ENCODE assay signal across 15 cellular contexts in the genomic region with DNA sequence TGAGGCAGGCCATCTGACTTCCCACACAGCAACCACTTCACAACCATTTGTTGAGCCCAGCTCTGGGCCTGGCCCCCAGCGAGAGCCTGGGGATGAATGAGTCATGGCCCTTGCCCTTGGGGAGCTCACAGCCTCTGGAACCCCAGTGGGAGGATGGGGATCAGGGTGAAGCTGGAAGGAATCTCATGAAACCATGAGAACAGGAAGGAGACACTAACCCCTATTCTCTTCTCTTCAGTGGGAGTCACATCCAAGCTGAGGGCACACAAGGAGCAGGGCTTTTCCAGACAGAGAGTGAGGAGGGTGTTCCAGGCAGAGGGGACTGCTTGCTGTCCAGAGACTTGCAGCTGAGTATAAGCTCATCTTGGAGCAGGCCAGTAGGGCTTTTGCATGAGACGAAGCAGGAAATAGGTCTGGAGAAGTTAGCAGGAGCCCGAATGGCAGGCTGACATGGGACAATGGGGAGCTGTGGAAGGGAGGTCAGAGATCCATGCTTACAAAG. TPM values are rescaled to one million over a fixed set of nuclear protein-coding genes. Genes with fewer than 3 reads are reported as not detected.
DNase-seq lines count a peak whose midpoint lies in the region; FAIRE-seq and TF ChIP-seq lines count a peak whose summit lies in the region.
"Had no signal": no experiment of that assay in that cellular context is flagged by ENCODE, and none has a peak within 500 bp of the region (broad histone marks: within the 10 kb centered on the region; RNA-seq: fewer than 3 reads in every experiment).

No MANE protein-coding gene starts in this region.

- no TSS peak for BruUV-seq in endothelial cell of umbilical vein (replicated peaks; lab: Mats Ljungman, UMichigan)

- dilution Hi-C loops in endothelial cell of umbilical vein (cut with MboI; ENCODE audit: extremely low pct_ligation_motif_present, low sequenced_read_pairs): no loop called here

- POLR2A ChIA-PET in HEK293 (lab: Yijun Ruan, JAX): interaction anchor here (0.6 to 2.2 kb wide), 4 partner anchors 10 to 1579 kb away, joined by 3 to 8 read pairs (median 6); no protein-coding TSS in a partner anchor
- POLR2A ChIA-PET in endothelial cell of umbilical vein (lab: Charles Lee): no interaction called here

- H3K27ac ChIP-seq in HEK293 (ENCODE audit: extremely low read depth, low read depth, low read length) (no peak overlapping the region), endothelial cell of umbilical vein (ENCODE audit: insufficient read depth, low read depth, low read length) (peak overlapping the region; percentile 57), sigmoid colon (peak overlapping the region in 1 of 4 donors; percentile 20)
- H3K27ac ChIP-seq: epithelial cell of prostate had no signal

- H3K36me3 ChIP-seq in HEK293 (ENCODE audit: control insufficient read depth in 2 of 2, insufficient read depth in 1 of 2, low read length in 2 of 2) (no peaks in the 10 kb centered on the region), endothelial cell of umbilical vein (ENCODE audit: control insufficient read depth in 2 of 2, extremely low read depth in 1 of 2, insufficient read depth in 2 of 2, low read length in 2 of 2) (no peaks in the 10 kb centered on the region), sigmoid colon (no peaks in the 10 kb centered on the region)
- H3K36me3 ChIP-seq: thyroid gland had no signal

- TF ChIP-seq POLR2A in endothelial cell of umbilical vein (IDR thresholded peaks at IDR 0.05; ENCODE audit: low read depth, low read length) (no peak), sigmoid colon (IDR thresholded peaks at IDR 0.05) (no peak)

- H3K79me2 ChIP-seq in endothelial cell of umbilical vein (ENCODE audit: control insufficient read depth, insufficient read depth, low read length): no peaks in the 10 kb centered on the region

- TF ChIP-seq EP300 in sigmoid colon (IDR thresholded peaks at IDR 0.05): no peak

- H3K9me3 ChIP-seq in HEK293 (ENCODE audit: control insufficient read depth, insufficient read depth, low read depth, low read length) (no peaks in the 10 kb centered on the region), endothelial cell of umbilical vein (replicated peaks; ENCODE audit: control insufficient read depth, insufficient read depth, low read length) (no peaks in the 10 kb centered on the region), sigmoid colon (no peaks in the 10 kb centered on the region)
- H3K9me3 ChIP-seq: thyroid gland had no signal

- no peak overlapping the region for H3K4me2 ChIP-seq in endothelial cell of umbilical vein (ENCODE audit: insufficient read depth, low read length)

- H3K4me3 ChIP-seq in HEK293 (ENCODE audit: low read depth, low read length) (no peak overlapping the region), endothelial cell of umbilical vein (replicated peaks in 1 of 3; ENCODE audit: insufficient read depth in 1 of 3, low read depth in 1 of 3, low read length in 3 of 3) (no peak overlapping the region), sigmoid colon (no peak overlapping the region)
- H3K4me3 ChIP-seq: GM12878, thyroid gland had no signal

- H3K27me3 ChIP-seq in endothelial cell of umbilical vein (ENCODE audit: control insufficient read depth in 2 of 2, insufficient read depth in 2 of 2, low read length in 2 of 2) (no peaks in the 10 kb centered on the region), sigmoid colon (peaks cover 0 to 4% (median 0%) of the 10 kb centered on the region in 3 donors)
- H3K27me3 ChIP-seq: thyroid gland had no signal

- H3K9me1 ChIP-seq in endothelial cell of umbilical vein (replicated peaks; ENCODE audit: control insufficient read depth, extremely low read depth, insufficient read depth, low read length): no peaks in the 10 kb centered on the region

- H4K20me1 ChIP-seq in endothelial cell of umbilical vein (replicated peaks; ENCODE audit: control insufficient read depth, extremely low read depth, insufficient read depth, low read length): no peaks in the 10 kb centered on the region

- H3K9ac ChIP-seq in endothelial cell of umbilical vein (replicated peaks; ENCODE audit: extremely low read depth, insufficient read depth, low read length): no peak overlapping the region

- no peak for TF ChIP-seq CTCF in HEK293 (tag by site-specific recombination; IDR thresholded peaks at IDR 0.05)
- no peak for TF ChIP-seq CTCF in endothelial cell of umbilical vein (IDR thresholded peaks at IDR 0.05; ENCODE audit: extremely low read depth in 1 of 2, insufficient read depth in 1 of 2, low read depth in 1 of 2, low read length in 2 of 2)
- TF ChIP-seq CTCF in sigmoid colon (IDR thresholded peaks at IDR 0.05): no peak

- CTCF ChIA-PET in HEK293 (lab: Yijun Ruan, JAX) (interaction anchor here (0.8 to 8.4 kb wide), 7 partner anchors 9 to 193 kb away, joined by 3 to 87 read pairs (median 7); a partner anchor contains a TSS), endothelial cell of umbilical vein (lab: Charles Lee) (interaction anchor here (0.6 to 25.3 kb wide), 3 partner anchors 12 to 253 kb away, joined by 3 to 619 read pairs (median 82); a partner anchor contains a TSS)

- H2AFZ ChIP-seq in endothelial cell of umbilical vein (ENCODE audit: low read depth, low read length): no peak overlapping the region

- no peaks in the 10 kb centered on the region for H3K4me1 ChIP-seq in HEK293 (ENCODE audit: control insufficient read depth, insufficient read depth, low read length)
- H3K4me1 ChIP-seq in endothelial cell of umbilical vein (ENCODE audit: control insufficient read depth, extremely low read depth, insufficient read depth, low read length): peaks cover 53% of the 10 kb centered on the region
- peaks cover 0 to 17% (median 12%) of the 10 kb centered on the region in 4 donors for H3K4me1 ChIP-seq in sigmoid colon

- 59 to 62% methylated on average over 3 of the region's 3 CpGs for WGBS in sigmoid colon, 2 donors

- intact Hi-C loops in endothelial cell of umbilical vein (cut with micrococcal nuclease): loop anchor here (1.0 kb wide), 1 partner anchor 15 kb away; no protein-coding TSS in a partner anchor
- intact Hi-C loops in sigmoid colon (cut with DNase I): no loop called here

- DNase-seq in RPMI7951 (ENCODE audit: low read depth): peak; percentile 82
- peak; percentile 58 for DNase-seq in endothelial cell of umbilical vein (ENCODE audit: low read depth, low spot score)
- DNase-seq in sigmoid colon: peak; percentile 52
- DNase-seq in NCI-H1694 treated with DMSO at 0.1 percent for 48 hours (lab: John Stamatoyannopoulos, UW): no peak
- DNase-seq in AML-193 (lab: John Stamatoyannopoulos, UW): no peak
- DNase-seq in NCI-H1092 treated with DMSO at 0.1 percent for 48 hours (lab: John Stamatoyannopoulos, UW): no peak
- no peak for DNase-seq in NCI-H1694 (lab: John Stamatoyannopoulos, UW)
- DNase-seq: NCI-H1092, NCI-H510A treated with DMSO at 0.1 percent for 48 hours, SIG-M5, small intestine had no signal

- peak; percentile 73 for FAIRE-seq in endothelial cell of umbilical vein (lab: Jason Lieb, UNC)
- FAIRE-seq: GM12878, small intestine had no signal

RNA-seq across cellular contexts. Expression of a gene that starts 7.5 kb away (rescaled TPM):
- total RNA-seq in RPMI7951 (2014; rRNA removed; shearing (Covaris generic)): 0.24 and 0.39 TPM in 2 replicates
- total RNA-seq in endothelial cell of umbilical vein (not detected in 2 replicates), sigmoid colon (not detected)
- polyA plus RNA-seq in endothelial cell of umbilical vein (0.81 and 0.84 TPM in 2 replicates), sigmoid colon (under 1 TPM in 2 of 3 donors, not detected in 1; 0.60 to 0.66 TPM)
- polyA plus RNA-seq in endothelial cell of umbilical vein (2011; cell fraction: cytosol; rRNA removed): 0.35 and 0.56 TPM in 2 replicates
- 0.14 and 0.41 TPM in 2 replicates for polyA plus RNA-seq in endothelial cell of umbilical vein (2011; cell fraction: nucleus; rRNA removed)
- 0.13 and 0.26 TPM in 2 replicates for polyA plus RNA-seq in endothelial cell of umbilical vein (2012)
- 0.22 TPM in 1 of 2 replicates, not detected in the other for polyA minus RNA-seq in endothelial cell of umbilical vein
- not detected for polyA minus RNA-seq in endothelial cell of umbilical vein (2011; cell fraction: cytosol; rRNA and poly(A)+ RNA removed)
- 0.87 and 0.96 TPM in 2 replicates for polyA minus RNA-seq in endothelial cell of umbilical vein (2011; cell fraction: nucleus; rRNA and poly(A)+ RNA removed)
- total RNA-seq: GM12878 had no signal
- polyA plus RNA-seq: GM12878 had no signal

RNA-seq across cellular contexts. Expression of a gene that starts 18.8 kb away (rescaled TPM):
- 0.36 and 0.59 TPM in 2 replicates for total RNA-seq in RPMI7951 (2014; rRNA removed; shearing (Covaris generic))
- total RNA-seq in endothelial cell of umbilical vein: 2.7 and 3.2 TPM in 2 replicates
- 2.6 and 3.7 TPM in 2 replicates for polyA plus RNA-seq in endothelial cell of umbilical vein
- polyA plus RNA-seq in endothelial cell of umbilical vein (2011; cell fraction: cytosol; rRNA removed): 2.3 and 2.8 TPM in 2 replicates
- polyA plus RNA-seq in endothelial cell of umbilical vein (2011; cell fraction: nucleus; rRNA removed): 3.6 and 4.3 TPM in 2 replicates
- 1.5 and 1.6 TPM in 2 replicates for polyA plus RNA-seq in endothelial cell of umbilical vein (2012)
- polyA minus RNA-seq in endothelial cell of umbilical vein: 1.7 and 1.9 TPM in 2 replicates
- polyA minus RNA-seq in endothelial cell of umbilical vein (2011; cell fraction: cytosol; rRNA and poly(A)+ RNA removed): not detected
- 1.5 and 1.6 TPM in 2 replicates for polyA minus RNA-seq in endothelial cell of umbilical vein (2011; cell fraction: nucleus; rRNA and poly(A)+ RNA removed)
- total RNA-seq in sigmoid colon: under 1 TPM in 2 of 4 donors, not detected in 2; 0.16 to 0.81 TPM
- under 1 TPM in 1 of 3 donors, not detected in 2; 0.39 TPM for polyA plus RNA-seq in sigmoid colon

RNA-seq across cellular contexts. Expression of a gene that starts 32.4 kb away (rescaled TPM):
- not detected in 2 replicates for total RNA-seq in RPMI7951 (2014; rRNA removed; shearing (Covaris generic))
- 0.62 TPM in 1 of 2 replicates, not detected in the other for total RNA-seq in endothelial cell of umbilical vein
- polyA plus RNA-seq in endothelial cell of umbilical vein: 0.33 and 0.75 TPM in 2 replicates
- polyA plus RNA-seq in endothelial cell of umbilical vein (2011; cell fraction: cytosol; rRNA removed): 0.12 and 0.27 TPM in 2 replicates
- 0.16 and 0.35 TPM in 2 replicates for polyA plus RNA-seq in endothelial cell of umbilical vein (2011; cell fraction: nucleus; rRNA removed)
- 0.16 and 0.19 TPM in 2 replicates for polyA plus RNA-seq in endothelial cell of umbilical vein (2012)
- not detected in 2 replicates for polyA minus RNA-seq in endothelial cell of umbilical vein
- not detected for polyA minus RNA-seq in endothelial cell of umbilical vein (2011; cell fraction: cytosol; rRNA and poly(A)+ RNA removed)
- polyA minus RNA-seq in endothelial cell of umbilical vein (2011; cell fraction: nucleus; rRNA and poly(A)+ RNA removed): not detected in 2 replicates
- total RNA-seq in sigmoid colon: 1 to 10 TPM in 3 of 4 donors, not detected in 1; 1.7 to 2.6 (median 2.0) TPM
- 1 to 10 TPM in 1 of 3 donors, under 1 TPM in 1, not detected in 1; 0.60 to 1.2 TPM for polyA plus RNA-seq in sigmoid colon

RNA-seq across cellular contexts. Expression of a gene that starts 32.5 kb away (rescaled TPM):
- not detected in 2 replicates for total RNA-seq in RPMI7951 (2014; rRNA removed; shearing (Covaris generic))
- total RNA-seq in endothelial cell of umbilical vein (not detected in 2 replicates), sigmoid colon (1 to 10 TPM in 1 of 4 donors, not detected in 3; 1.1 TPM)
- polyA plus RNA-seq in endothelial cell of umbilical vein (0.03 TPM in 1 of 2 replicates, not detected in the other), sigmoid colon (under 1 TPM in 1 of 3 donors, not detected in 2; 0.15 TPM)
- 0.04 and 0.10 TPM in 2 replicates for polyA plus RNA-seq in endothelial cell of umbilical vein (2011; cell fraction: cytosol; rRNA removed)
- 0.37 and 0.53 TPM in 2 replicates for polyA plus RNA-seq in endothelial cell of umbilical vein (2011; cell fraction: nucleus; rRNA removed)
- 0.08 TPM in 1 of 2 replicates, not detected in the other for polyA plus RNA-seq in endothelial cell of umbilical vein (2012)
- 0.55 TPM in 1 of 2 replicates, not detected in the other for polyA minus RNA-seq in endothelial cell of umbilical vein
- not detected for polyA minus RNA-seq in endothelial cell of umbilical vein (2011; cell fraction: cytosol; rRNA and poly(A)+ RNA removed)
- polyA minus RNA-seq in endothelial cell of umbilical vein (2011; cell fraction: nucleus; rRNA and poly(A)+ RNA removed): not detected in 2 replicates

Comparison
In these comparisons a context has a peak if more than half of its experiments do, and no peak if none do; other contexts are left out.
1. DNase-seq: peak in RPMI7951 (single experiment), endothelial cell of umbilical vein (single experiment) and sigmoid colon (single experiment); none in NCI-H1694 treated with DMSO at 0.1 percent for 48 hours (single experiment), AML-193 (0 of 2), NCI-H1092 treated with DMSO at 0.1 percent for 48 hours (single experiment) and NCI-H1694 (single experiment).